ENCODE assay signal across 1 cellular context in genomic region chr6:99270030-99270429, GRCh38.
TF ChIP-seq lines count a peak whose summit lies in the region.

No MANE protein-coding gene starts in this region.

TF ChIP-seq in WTC11, 78 proteins besides CTCF, POLR2A, EP300 and RAD21:
- no peak for TF ChIP-seq ESRRA (CRISPR knock-in tag; IDR thresholded peaks at IDR 0.05; ENCODE audit: borderline replicate concordance)
- no peak for TF ChIP-seq E2F4 (CRISPR knock-in tag; IDR thresholded peaks at IDR 0.05; ENCODE audit: borderline replicate concordance, low read depth)
- TF ChIP-seq, protein P1, sequence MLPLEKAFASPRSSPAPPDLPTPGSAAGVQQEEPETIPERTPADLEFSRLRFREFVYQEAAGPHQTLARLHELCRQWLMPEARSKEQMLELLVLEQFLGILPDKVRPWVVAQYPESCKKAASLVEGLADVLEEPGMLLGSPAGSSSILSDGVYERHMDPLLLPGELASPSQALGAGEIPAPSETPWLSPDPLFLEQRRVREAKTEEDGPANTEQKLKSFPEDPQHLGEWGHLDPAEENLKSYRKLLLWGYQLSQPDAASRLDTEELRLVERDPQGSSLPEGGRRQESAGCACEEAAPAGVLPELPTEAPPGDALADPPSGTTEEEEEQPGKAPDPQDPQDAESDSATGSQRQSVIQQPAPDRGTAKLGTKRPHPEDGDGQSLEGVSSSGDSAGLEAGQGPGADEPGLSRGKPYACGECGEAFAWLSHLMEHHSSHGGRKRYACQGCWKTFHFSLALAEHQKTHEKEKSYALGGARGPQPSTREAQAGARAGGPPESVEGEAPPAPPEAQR (CRISPR knock-in tag; IDR thresholded peaks at IDR 0.05) = no peak
- TF ChIP-seq FOXJ3 (CRISPR knock-in tag; IDR thresholded peaks at IDR 0.05; ENCODE audit: borderline replicate concordance) = no peak
